ENCODE assay signal across 11 cellular contexts in the genomic region with DNA sequence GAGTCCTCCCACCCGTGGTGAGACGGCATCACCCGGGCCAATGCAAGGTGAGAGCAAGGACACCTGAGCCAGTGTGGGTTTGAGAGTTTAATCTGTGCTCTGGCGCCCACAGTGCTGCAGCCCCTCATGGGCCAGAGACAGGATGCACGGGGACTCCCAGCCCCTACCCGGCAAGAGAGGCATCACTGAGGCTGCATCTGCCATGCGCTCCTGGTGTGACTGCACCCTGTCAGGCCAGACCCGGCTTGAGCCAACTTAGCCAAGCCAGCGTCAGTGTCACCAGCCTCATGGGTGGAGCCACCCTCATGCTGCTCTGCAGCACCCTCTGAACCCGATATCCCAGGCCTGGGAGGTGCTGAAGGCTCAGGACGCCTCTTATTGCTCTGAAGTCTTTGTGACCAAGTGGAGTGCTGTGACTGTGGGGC. TPM values are rescaled to one million over a fixed set of nuclear protein-coding genes. Genes with fewer than 3 reads are reported as not detected.
DNase-seq lines count a peak whose midpoint lies in the region; ATAC-seq and TF ChIP-seq lines count a peak whose summit lies in the region.
"Had no signal": no experiment of that assay in that cellular context is flagged by ENCODE, and none has a peak within 500 bp of the region (broad histone marks: within the 10 kb centered on the region; RNA-seq: fewer than 3 reads in every experiment).

No MANE protein-coding gene starts in this region.

- ATAC-seq in SK-N-SH treated with all-trans-retinoic acid at 6 μM for 48 hours = no peak
- ATAC-seq in HG03108 (IDR thresholded peaks at IDR 0.05; ENCODE audit: unreplicated experiment) = no peak
- ATAC-seq: left lobe of liver, right lobe of liver had no signal

- no CpG with 5 or more reads among the region's 11 CpGs for WGBS in SK-N-SH (ENCODE audit: low lambda C conversion rate)

- TF ChIP-seq CTCF in SK-N-SH (IDR thresholded peaks at IDR 0.05) = no peak
- TF ChIP-seq CTCF in OCI-LY7 (conservative IDR thresholded peaks at IDR 0.05; ENCODE audit: low read length) = no peak
- TF ChIP-seq CTCF in dorsolateral prefrontal cortex (IDR thresholded peaks at IDR 0.05 in 54 of 56, conservative IDR thresholded peaks at IDR 0.05 in 2 of 56; ENCODE audit: low read depth in 1 of 56, partially characterized antibody in 56 of 56) = no peak
- TF ChIP-seq CTCF in parathyroid adenoma (IDR thresholded peaks at IDR 0.05) = no peak

- H2AFZ ChIP-seq in SK-N-SH (ENCODE audit: low read depth) (no peak overlapping the region), OCI-LY7 (ENCODE audit: low read length) (no peak overlapping the region), parathyroid adenoma (no peak overlapping the region)

- H4K20me1 ChIP-seq in SK-N-SH (ENCODE audit: insufficient read depth) = peaks cover 11% of the 10 kb centered on the region; the same call in 1 of the 2 replicates
- peaks cover 13% of the 10 kb centered on the region; the same call in 1 of the 2 replicates for H4K20me1 ChIP-seq in OCI-LY7 (ENCODE audit: insufficient read depth, low read length)

- H3K79me2 ChIP-seq in SK-N-SH (ENCODE audit: insufficient read depth) (peaks cover 23% of the 10 kb centered on the region), OCI-LY7 (ENCODE audit: insufficient read depth, low read depth, low read length) (peaks cover 26% of the 10 kb centered on the region; the same call in 1 of the 2 replicates), parathyroid adenoma (no peaks in the 10 kb centered on the region)

- CTCF ChIA-PET in SK-N-SH (lab: Yijun Ruan, JAX) = interaction anchor here (1.2 to 2.0 kb wide), 2 partner anchors 17 kb away, joined by 4 to 9 read pairs; no protein-coding TSS in a partner anchor
- CTCF ChIA-PET in OCI-LY7 (lab: Charles Lee; ENCODE audit: unreplicated experiment) = no interaction called here

- H3K4me3 ChIP-seq in SK-N-SH (ENCODE audit: low read depth in 2 of 2, low read length in 1 of 2) (no peak overlapping the region), OCI-LY7 (ENCODE audit: low read depth, low read length, poor library complexity, severe bottlenecking) (peak overlapping the region; percentile 98), dorsolateral prefrontal cortex (peak overlapping the region in 36 of 59 donors; percentile 57 to 92 (median 80)), parathyroid adenoma (ENCODE audit: low read depth, low read length) (peak overlapping the region; percentile 19)
- H3K4me3 ChIP-seq: right lobe of liver had no signal

- TF ChIP-seq EP300 in SK-N-SH (IDR thresholded peaks at IDR 0.05; ENCODE audit: borderline replicate concordance in 1 of 2, low read depth in 1 of 2, low read length in 1 of 2) = no peak

- H3K36me3 ChIP-seq in SK-N-SH (replicated peaks in 1 of 2; ENCODE audit: control insufficient read depth in 1 of 2, insufficient read depth in 2 of 2, low read length in 1 of 2) = peaks cover 0 to 36% of the 10 kb centered on the region in 2 experiments
- peaks cover 47% of the 10 kb centered on the region for H3K36me3 ChIP-seq in OCI-LY7 (ENCODE audit: insufficient read depth, low read length)
- no peaks in the 10 kb centered on the region for H3K36me3 ChIP-seq in parathyroid adenoma (ENCODE audit: control insufficient read depth, insufficient read depth, low read length)

- no TSS peak for BruUV-seq in OCI-LY7 (replicated peaks; lab: Mats Ljungman, UMichigan)

- POLR2A ChIA-PET in SK-N-SH (lab: Yijun Ruan, JAX) (no interaction called here), OCI-LY7 (lab: Charles Lee) (interaction anchor here (0.6 kb wide), 1 partner anchor 52 kb away, joined by 3 read pairs; no protein-coding TSS in a partner anchor)

- H3K9me2 ChIP-seq in SK-N-SH (no peaks in the 10 kb centered on the region), OCI-LY7 (ENCODE audit: insufficient read depth, low read length) (no peaks in the 10 kb centered on the region)

- H3K4me2 ChIP-seq in SK-N-SH (peak overlapping the region; percentile 92; the same call in 1 of the 2 replicates), OCI-LY7 (ENCODE audit: low read length) (peak overlapping the region; percentile 78), parathyroid adenoma (ENCODE audit: low read length) (peak overlapping the region; percentile 29)

- no peak overlapping the region; a peak in 1 of 4 replicates for H3K27ac ChIP-seq in SK-N-SH (ENCODE audit: low read depth in 2 of 2, low read length in 1 of 2)
- no peak overlapping the region for H3K27ac ChIP-seq in OCI-LY7 (ENCODE audit: low read depth, low read length, poor library complexity, severe bottlenecking)
- H3K27ac ChIP-seq in dorsolateral prefrontal cortex = peak overlapping the region in 25 of 59 donors; percentile 4 to 100 (median 51)
- peak overlapping the region; percentile 61 for H3K27ac ChIP-seq in parathyroid adenoma
- H3K27ac ChIP-seq in caudate nucleus (ENCODE audit: low read depth, low read length) = no peak overlapping the region
- H3K27ac ChIP-seq: right lobe of liver had no signal

- H3K9ac ChIP-seq in SK-N-SH = no peak overlapping the region
- H3K9ac ChIP-seq in parathyroid adenoma = no peak overlapping the region

- H3K4me1 ChIP-seq in SK-N-SH (ENCODE audit: control insufficient read depth in 1 of 2, insufficient read depth in 2 of 2, low read depth in 1 of 2, low read length in 1 of 2) (peaks cover 11 to 25% of the 10 kb centered on the region in 2 experiments; a peak in 2 of 4 replicates), OCI-LY7 (ENCODE audit: insufficient read depth, low read length, poor library complexity, severe bottlenecking) (peaks cover 27% of the 10 kb centered on the region), parathyroid adenoma (peaks cover 23% of the 10 kb centered on the region)

- TF ChIP-seq RAD21 in SK-N-SH (IDR thresholded peaks at IDR 0.05; ENCODE audit: low read length) = no peak

- peaks cover 4% of the 10 kb centered on the region for H3F3A ChIP-seq in SK-N-SH (replicated peaks; ENCODE audit: insufficient read depth)

- intact Hi-C loops in OCI-LY7 (cut with micrococcal nuclease; ENCODE audit: unreplicated experiment) = no loop called here
- intact Hi-C loops in dorsolateral prefrontal cortex (cut with DNase I) = no loop called here

- no peak for DNase-seq in SK-N-SH
- no peak for DNase-seq in OCI-LY7 (ENCODE audit: low spot score)
- no peak for DNase-seq in dorsolateral prefrontal cortex
- no peak for DNase-seq in NCI-H2227 (lab: John Stamatoyannopoulos, UW; ENCODE audit: unreplicated experiment)
- DNase-seq in caudate nucleus (lab: John Stamatoyannopoulos, UW) = no peak
- DNase-seq: NCI-H1930 had no signal

- H3K27me3 ChIP-seq in SK-N-SH (ENCODE audit: insufficient read depth) (no peaks in the 10 kb centered on the region), dorsolateral prefrontal cortex (no peaks in the 10 kb centered on the region), parathyroid adenoma (ENCODE audit: control insufficient read depth, insufficient read depth, low read length) (no peaks in the 10 kb centered on the region)
- H3K27me3 ChIP-seq: right lobe of liver had no signal

- H3K9me3 ChIP-seq in SK-N-SH = no peaks in the 10 kb centered on the region
- no peaks in the 10 kb centered on the region for H3K9me3 ChIP-seq in OCI-LY7 (ENCODE audit: low read length)
- H3K9me3 ChIP-seq in parathyroid adenoma (ENCODE audit: control insufficient read depth, low read length) = no peaks in the 10 kb centered on the region
- H3K9me3 ChIP-seq: right lobe of liver had no signal

TF ChIP-seq in SK-N-SH treated with all-trans-retinoic acid at 6 μM for 48 hours, 23 proteins besides CTCF, POLR2A, EP300 and RAD21 (continues in another document):
- TF ChIP-seq, protein P1, sequence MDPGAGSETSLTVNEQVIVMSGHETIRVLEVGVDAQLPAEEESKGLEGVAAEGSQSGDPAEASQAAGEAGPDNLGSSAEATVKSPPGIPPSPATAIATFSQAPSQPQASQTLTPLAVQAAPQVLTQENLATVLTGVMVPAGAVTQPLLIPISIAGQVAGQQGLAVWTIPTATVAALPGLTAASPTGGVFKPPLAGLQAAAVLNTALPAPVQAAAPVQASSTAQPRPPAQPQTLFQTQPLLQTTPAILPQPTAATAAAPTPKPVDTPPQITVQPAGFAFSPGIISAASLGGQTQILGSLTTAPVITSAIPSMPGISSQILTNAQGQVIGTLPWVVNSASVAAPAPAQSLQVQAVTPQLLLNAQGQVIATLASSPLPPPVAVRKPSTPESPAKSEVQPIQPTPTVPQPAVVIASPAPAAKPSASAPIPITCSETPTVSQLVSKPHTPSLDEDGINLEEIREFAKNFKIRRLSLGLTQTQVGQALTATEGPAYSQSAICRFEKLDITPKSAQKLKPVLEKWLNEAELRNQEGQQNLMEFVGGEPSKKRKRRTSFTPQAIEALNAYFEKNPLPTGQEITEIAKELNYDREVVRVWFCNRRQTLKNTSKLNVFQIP (CRISPR knock-in tag; IDR thresholded peaks at IDR 0.05; ENCODE audit: borderline replicate concordance, low read depth) = no peak

RNA-seq across cellular contexts. Expression of a gene that starts 1.3 kb away (rescaled TPM):
- 2.3 and 3.4 TPM in 2 replicates for polyA plus RNA-seq in SK-N-SH (2012; rRNA removed)
- 0.37 and 0.62 TPM in 2 replicates for polyA plus RNA-seq in SK-N-SH (2012; cell fraction: cytosol; rRNA removed)
- 32.1 and 43.9 TPM in 2 replicates for polyA plus RNA-seq in SK-N-SH (2012; cell fraction: nucleus; rRNA removed)
- 15.8 and 30.4 TPM in 2 replicates for total RNA-seq in OCI-LY7 (2014; rRNA removed; shearing (Covaris generic))
- total RNA-seq in OCI-LY7 (2022) (31.7 and 36.6 TPM in 2 replicates), dorsolateral prefrontal cortex (10 to 100 TPM in 119 of 120 experiments, 1 to 10 TPM in 1; 9.3 to 42.9 (median 24.0) TPM)

RNA-seq across cellular contexts. Expression of a gene that starts 2.7 kb away (rescaled TPM):
- polyA plus RNA-seq in SK-N-SH (2012; rRNA removed) = 10.3 and 10.8 TPM in 2 replicates
- 5.1 and 7.0 TPM in 2 replicates for polyA plus RNA-seq in SK-N-SH (2012; cell fraction: cytosol; rRNA removed)
- 33.0 and 37.2 TPM in 2 replicates for polyA plus RNA-seq in SK-N-SH (2012; cell fraction: nucleus; rRNA removed)
- 44.2 TPM in 2 replicates for total RNA-seq in OCI-LY7 (2014; rRNA removed; shearing (Covaris generic))
- total RNA-seq in OCI-LY7 (2022) = 37.0 and 37.9 TPM in 2 replicates
- total RNA-seq in dorsolateral prefrontal cortex = 10 to 100 TPM; 29.8 to 66.3 (median 45.6) TPM

RNA-seq across cellular contexts. Expression of a gene that starts 6.7 kb away (rescaled TPM):
- polyA plus RNA-seq in SK-N-SH (2012; rRNA removed) = 70.3 and 85.4 TPM in 2 replicates
- 37.7 and 67.4 TPM in 2 replicates for polyA plus RNA-seq in SK-N-SH (2012; cell fraction: cytosol; rRNA removed)
- 156 and 226 TPM in 2 replicates for polyA plus RNA-seq in SK-N-SH (2012; cell fraction: nucleus; rRNA removed)
- total RNA-seq in OCI-LY7 (2014; rRNA removed; shearing (Covaris generic)) = 57.1 and 65.4 TPM in 2 replicates
- total RNA-seq in OCI-LY7 (2022) (68.6 and 71.3 TPM in 2 replicates), dorsolateral prefrontal cortex (10 to 100 TPM; 36.3 to 86.0 (median 59.4) TPM)

RNA-seq across cellular contexts. Expression of a gene that starts 11.5 kb away (rescaled TPM):
- polyA plus RNA-seq in SK-N-SH (2012; rRNA removed) = 33.0 and 34.0 TPM in 2 replicates
- polyA plus RNA-seq in SK-N-SH (2012; cell fraction: cytosol; rRNA removed) = 6.1 and 11.4 TPM in 2 replicates
- polyA plus RNA-seq in SK-N-SH (2012; cell fraction: nucleus; rRNA removed) = 185 and 366 TPM in 2 replicates
- total RNA-seq in OCI-LY7 (2014; rRNA removed; shearing (Covaris generic)) = 43.1 and 59.6 TPM in 2 replicates
- total RNA-seq in OCI-LY7 (2022) (35.3 and 42.3 TPM in 2 replicates), dorsolateral prefrontal cortex (10 to 100 TPM; 22.7 to 49.6 (median 30.9) TPM)

RNA-seq across cellular contexts. Expression of a gene that starts 15.5 kb away (rescaled TPM):
- polyA plus RNA-seq in SK-N-SH (2012; rRNA removed) = 1.4 and 1.7 TPM in 2 replicates
- polyA plus RNA-seq in SK-N-SH (2012; cell fraction: cytosol; rRNA removed) = 0.22 and 0.43 TPM in 2 replicates
- 8.7 and 11.6 TPM in 2 replicates for polyA plus RNA-seq in SK-N-SH (2012; cell fraction: nucleus; rRNA removed)
- 0.09 TPM in 1 of 2 replicates, not detected in the other for total RNA-seq in OCI-LY7 (2014; rRNA removed; shearing (Covaris generic))
- total RNA-seq in OCI-LY7 (2022) (0.06 and 0.13 TPM in 2 replicates), dorsolateral prefrontal cortex (100 to 1,000 TPM in 111 of 120 experiments, 10 to 100 TPM in 9; 50.8 to 265 (median 149) TPM)
- total RNA-seq: right lobe of liver had no signal

Comparison
In these comparisons a context has a peak if more than half of its experiments do, and no peak if none do; other contexts are left out.
1. H3K4me2 ChIP-seq: peak in every context shown above with its lines; median percentile 92 in SK-N-SH; 78 in OCI-LY7; 29 in parathyroid adenoma.
2. H3K4me3 ChIP-seq: peak in OCI-LY7 (single experiment), dorsolateral prefrontal cortex (36 of 59) and parathyroid adenoma (single experiment); none in SK-N-SH (0 of 2).